ENCODE assay signal across 16 cellular contexts in the genomic region with DNA sequence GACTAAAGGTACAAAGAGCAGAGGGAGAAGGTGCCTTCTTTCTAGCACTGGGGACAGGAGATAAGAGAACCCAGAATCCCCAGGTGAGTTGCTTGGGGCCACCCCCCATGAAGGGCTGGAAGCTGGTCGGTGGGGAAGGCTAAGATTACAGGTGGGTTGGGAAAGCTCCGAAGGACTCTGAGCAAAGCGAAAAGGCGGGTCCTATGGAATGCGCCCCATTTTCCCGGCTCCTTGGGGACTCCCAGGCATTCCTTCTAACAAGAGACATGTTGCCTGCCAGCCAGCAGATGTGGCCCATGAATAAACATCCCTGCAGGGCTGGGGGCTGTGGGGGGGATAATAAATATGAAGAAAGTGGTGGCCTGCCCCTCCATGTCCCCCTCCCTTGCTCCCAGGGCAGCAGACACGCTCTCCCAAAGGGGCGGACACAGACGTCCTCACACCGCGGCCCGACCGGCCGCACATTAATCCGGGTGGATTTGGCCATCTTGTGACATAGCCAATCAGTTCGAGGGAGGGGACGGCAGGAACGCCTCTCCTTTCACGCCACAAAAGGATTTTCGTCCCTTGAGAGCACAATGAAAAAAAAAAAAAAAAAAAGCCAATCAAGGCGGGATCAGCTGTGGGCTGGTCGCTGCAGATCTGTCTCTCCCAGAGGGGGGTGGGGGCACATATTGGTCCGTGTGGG.
DNase-seq lines count a peak whose midpoint lies in the region; ATAC-seq and TF ChIP-seq lines count a peak whose summit lies in the region.
"Had no signal": no experiment of that assay in that cellular context is flagged by ENCODE, and none has a peak within 500 bp of the region (broad histone marks: within the 10 kb centered on the region; RNA-seq: fewer than 3 reads in every experiment).

No MANE protein-coding gene starts in this region.

- H4K12ac ChIP-seq in trophoblast cell (ENCODE audit: low read depth, low read length), result no peak overlapping the region

- no peak overlapping the region for H2BK5ac ChIP-seq in trophoblast cell (ENCODE audit: low read depth, low read length, poor library complexity)

- no peaks in the 10 kb centered on the region for H3K36me3 ChIP-seq in ES-I3 (ENCODE audit: insufficient read depth, low read length)
- H3K36me3 ChIP-seq in WERI-Rb-1, result no peaks in the 10 kb centered on the region
- no peaks in the 10 kb centered on the region for H3K36me3 ChIP-seq in trophoblast cell (ENCODE audit: control insufficient read depth in 1 of 2, insufficient read depth in 2 of 2, low read length in 2 of 2)

- H4K8ac ChIP-seq in trophoblast cell (ENCODE audit: low read depth, low read length), result no peak overlapping the region

- no peak overlapping the region for H2BK12ac ChIP-seq in trophoblast cell (ENCODE audit: low read length)

- no peak overlapping the region for H3K23ac ChIP-seq in trophoblast cell (ENCODE audit: low read length)

- ATAC-seq in GM21423 (IDR thresholded peaks at IDR 0.05; ENCODE audit: unreplicated experiment), result no peak
- ATAC-seq: psoas muscle had no signal

- no peak overlapping the region for H2AK5ac ChIP-seq in trophoblast cell (ENCODE audit: low read length)

- H3K4me3 ChIP-seq in WERI-Rb-1 (ENCODE audit: low read depth, low read length), result peak overlapping the region; percentile 28
- peak overlapping the region; percentile 27 for H3K4me3 ChIP-seq in iPS-11a (ENCODE audit: low read depth, low read length)
- H3K4me3 ChIP-seq in trophoblast cell (ENCODE audit: low read depth, low read length), result no peak overlapping the region
- H3K4me3 ChIP-seq: psoas muscle, SK-N-MC had no signal

- no peaks in the 10 kb centered on the region for H3K9me3 ChIP-seq in ES-I3 (ENCODE audit: control insufficient read depth, insufficient read depth, low read length)
- H3K9me3 ChIP-seq in WERI-Rb-1 (ENCODE audit: severe bottlenecking), result no peaks in the 10 kb centered on the region
- no peaks in the 10 kb centered on the region for H3K9me3 ChIP-seq in trophoblast cell (ENCODE audit: insufficient read depth, low read depth, low read length)
- H3K9me3 ChIP-seq: psoas muscle had no signal

- peaks cover 25% of the 10 kb centered on the region for H3K4me1 ChIP-seq in ES-I3 (ENCODE audit: insufficient read depth, low read length)
- no peaks in the 10 kb centered on the region for H3K4me1 ChIP-seq in trophoblast cell (ENCODE audit: control insufficient read depth in 1 of 2, insufficient read depth in 2 of 2, low read length in 2 of 2)
- H3K4me1 ChIP-seq: psoas muscle had no signal

- TF ChIP-seq CTCF in WERI-Rb-1 (IDR thresholded peaks at IDR 0.05; ENCODE audit: low read depth, low read length), result no peak

- H3K9ac ChIP-seq in ES-I3 (ENCODE audit: low read depth, low read length) (peak overlapping the region; percentile 45; the same call in 1 of the 2 replicates), trophoblast cell (ENCODE audit: low read length) (no peak overlapping the region)

- H3K18ac ChIP-seq in trophoblast cell (ENCODE audit: low read length), result no peak overlapping the region

- peak overlapping the region; percentile 53 for H3K4me2 ChIP-seq in trophoblast cell (ENCODE audit: low read length)

- WGBS in trophoblast cell (ENCODE audit: extremely low coverage, insufficient coverage, insufficient read length), result no CpG with 5 or more reads among the region's 23 CpGs

- H3K27ac ChIP-seq in WERI-Rb-1 (no peak overlapping the region), trophoblast cell (ENCODE audit: low read depth, low read length) (no peak overlapping the region)
- H3K27ac ChIP-seq: C4-2B, psoas muscle, SK-N-MC had no signal

- no peak overlapping the region for H4K91ac ChIP-seq in trophoblast cell (ENCODE audit: low read depth, low read length)

- DNase-seq in WERI-Rb-1 (peak; percentile 58), trophoblast cell (no peak), cerebellar cortex (ENCODE audit: low spot score) (no peak), NCI-H2029 (lab: John Stamatoyannopoulos, UW) (no peak), OCI-M2 (lab: John Stamatoyannopoulos, UW; ENCODE audit: unreplicated experiment) (no peak)
- DNase-seq: activated naive CD4-positive, alpha-beta T cell treated with anti-CD3 and anti-CD28 coated beads, Interleukin-2, amount 50 U/mL, for 16 hours; GOT3; hippocampal formation; NCI-H1930; psoas muscle; stimulated activated naive CD4-positive, alpha-beta T cell treated with Interleukin-2 at 50 U/mL for 16 hours had no signal

- peaks cover 56% of the 10 kb centered on the region for H3K27me3 ChIP-seq in WERI-Rb-1 (ENCODE audit: insufficient read depth, low read depth, severe bottlenecking)
- H3K27me3 ChIP-seq in trophoblast cell (ENCODE audit: insufficient read depth, low read length), result peaks cover 31% of the 10 kb centered on the region

- H2BK120ac ChIP-seq in trophoblast cell (ENCODE audit: insufficient read depth, low read length, poor library complexity), result no peak overlapping the region

- no peaks in the 10 kb centered on the region for H3K79me1 ChIP-seq in trophoblast cell (ENCODE audit: low read length)

- H3K14ac ChIP-seq in trophoblast cell (ENCODE audit: low read length), result no peak overlapping the region

- H2AFZ ChIP-seq in trophoblast cell (ENCODE audit: insufficient read depth, low read length, poor library complexity), result no peak overlapping the region

- no peaks in the 10 kb centered on the region for H3K79me2 ChIP-seq in trophoblast cell (ENCODE audit: control insufficient read depth, insufficient read depth, low read length, poor library complexity)

- no peak overlapping the region for H3K4ac ChIP-seq in trophoblast cell (ENCODE audit: low read depth, low read length)
